Comparison of ENCODE assay signal across 1 cellular context in the genomic region with DNA sequence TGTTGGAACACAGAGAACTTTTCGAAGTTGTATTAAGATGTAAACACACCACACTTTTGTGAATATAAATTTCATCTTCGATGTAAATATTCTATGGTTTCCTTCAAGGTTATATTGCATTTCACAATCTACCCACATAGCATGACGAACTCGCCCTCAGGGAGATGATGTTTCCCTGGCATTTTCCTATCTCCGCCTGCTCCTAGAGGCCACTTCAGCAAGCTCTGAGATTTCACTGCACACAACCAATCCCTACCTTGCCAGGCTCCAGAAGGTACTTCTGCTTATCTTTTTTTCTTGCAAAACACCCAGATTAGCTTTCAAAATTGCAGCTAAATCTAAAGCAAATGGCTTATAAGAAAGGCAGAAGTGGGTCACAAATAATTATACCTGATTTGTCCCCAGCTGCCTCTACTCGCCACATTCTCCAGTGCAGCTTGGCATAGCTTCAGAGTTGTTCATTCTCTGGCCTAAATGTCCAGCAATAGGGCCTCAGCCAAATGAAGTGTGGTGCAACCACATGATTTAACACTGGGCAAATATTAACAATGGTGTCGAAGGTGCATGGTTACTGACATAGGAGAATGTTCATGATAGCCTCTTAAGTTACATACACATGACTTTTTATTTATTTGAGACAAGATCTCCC.
A peak's percentile ranks its signal among the peaks of the same experiment; 100 is the strongest.
TF ChIP-seq lines count a peak whose summit lies in the region.

No MANE protein-coding gene starts in this region.

TF ChIP-seq in liver, 16 proteins besides CTCF, POLR2A, EP300 and RAD21 (continued from another document):
- TF ChIP-seq, protein P1, sequence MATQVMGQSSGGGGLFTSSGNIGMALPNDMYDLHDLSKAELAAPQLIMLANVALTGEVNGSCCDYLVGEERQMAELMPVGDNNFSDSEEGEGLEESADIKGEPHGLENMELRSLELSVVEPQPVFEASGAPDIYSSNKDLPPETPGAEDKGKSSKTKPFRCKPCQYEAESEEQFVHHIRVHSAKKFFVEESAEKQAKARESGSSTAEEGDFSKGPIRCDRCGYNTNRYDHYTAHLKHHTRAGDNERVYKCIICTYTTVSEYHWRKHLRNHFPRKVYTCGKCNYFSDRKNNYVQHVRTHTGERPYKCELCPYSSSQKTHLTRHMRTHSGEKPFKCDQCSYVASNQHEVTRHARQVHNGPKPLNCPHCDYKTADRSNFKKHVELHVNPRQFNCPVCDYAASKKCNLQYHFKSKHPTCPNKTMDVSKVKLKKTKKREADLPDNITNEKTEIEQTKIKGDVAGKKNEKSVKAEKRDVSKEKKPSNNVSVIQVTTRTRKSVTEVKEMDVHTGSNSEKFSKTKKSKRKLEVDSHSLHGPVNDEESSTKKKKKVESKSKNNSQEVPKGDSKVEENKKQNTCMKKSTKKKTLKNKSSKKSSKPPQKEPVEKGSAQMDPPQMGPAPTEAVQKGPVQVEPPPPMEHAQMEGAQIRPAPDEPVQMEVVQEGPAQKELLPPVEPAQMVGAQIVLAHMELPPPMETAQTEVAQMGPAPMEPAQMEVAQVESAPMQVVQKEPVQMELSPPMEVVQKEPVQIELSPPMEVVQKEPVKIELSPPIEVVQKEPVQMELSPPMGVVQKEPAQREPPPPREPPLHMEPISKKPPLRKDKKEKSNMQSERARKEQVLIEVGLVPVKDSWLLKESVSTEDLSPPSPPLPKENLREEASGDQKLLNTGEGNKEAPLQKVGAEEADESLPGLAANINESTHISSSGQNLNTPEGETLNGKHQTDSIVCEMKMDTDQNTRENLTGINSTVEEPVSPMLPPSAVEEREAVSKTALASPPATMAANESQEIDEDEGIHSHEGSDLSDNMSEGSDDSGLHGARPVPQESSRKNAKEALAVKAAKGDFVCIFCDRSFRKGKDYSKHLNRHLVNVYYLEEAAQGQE (IDR thresholded peaks at IDR 0.05): no peak
- TF ChIP-seq FOXA2 (IDR thresholded peaks at IDR 0.05): no peak
- no peak for TF ChIP-seq JUND (IDR thresholded peaks at IDR 0.05)
- no peak for TF ChIP-seq NR2F2 (IDR thresholded peaks at IDR 0.05)
- TF ChIP-seq, protein P2, sequence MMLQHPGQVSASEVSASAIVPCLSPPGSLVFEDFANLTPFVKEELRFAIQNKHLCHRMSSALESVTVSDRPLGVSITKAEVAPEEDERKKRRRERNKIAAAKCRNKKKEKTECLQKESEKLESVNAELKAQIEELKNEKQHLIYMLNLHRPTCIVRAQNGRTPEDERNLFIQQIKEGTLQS (IDR thresholded peaks at IDR 0.05): no peak
- peak in 1 of 2 donors; percentile 36 for TF ChIP-seq RXRA (IDR thresholded peaks at IDR 0.05)
- TF ChIP-seq GABPA (IDR thresholded peaks at IDR 0.05 in 1 of 2, conservative IDR thresholded peaks at IDR 0.05 in 1 of 2): no peak
- TF ChIP-seq TAF1 (conservative IDR thresholded peaks at IDR 0.05): no peak
- TF ChIP-seq, protein P3, sequence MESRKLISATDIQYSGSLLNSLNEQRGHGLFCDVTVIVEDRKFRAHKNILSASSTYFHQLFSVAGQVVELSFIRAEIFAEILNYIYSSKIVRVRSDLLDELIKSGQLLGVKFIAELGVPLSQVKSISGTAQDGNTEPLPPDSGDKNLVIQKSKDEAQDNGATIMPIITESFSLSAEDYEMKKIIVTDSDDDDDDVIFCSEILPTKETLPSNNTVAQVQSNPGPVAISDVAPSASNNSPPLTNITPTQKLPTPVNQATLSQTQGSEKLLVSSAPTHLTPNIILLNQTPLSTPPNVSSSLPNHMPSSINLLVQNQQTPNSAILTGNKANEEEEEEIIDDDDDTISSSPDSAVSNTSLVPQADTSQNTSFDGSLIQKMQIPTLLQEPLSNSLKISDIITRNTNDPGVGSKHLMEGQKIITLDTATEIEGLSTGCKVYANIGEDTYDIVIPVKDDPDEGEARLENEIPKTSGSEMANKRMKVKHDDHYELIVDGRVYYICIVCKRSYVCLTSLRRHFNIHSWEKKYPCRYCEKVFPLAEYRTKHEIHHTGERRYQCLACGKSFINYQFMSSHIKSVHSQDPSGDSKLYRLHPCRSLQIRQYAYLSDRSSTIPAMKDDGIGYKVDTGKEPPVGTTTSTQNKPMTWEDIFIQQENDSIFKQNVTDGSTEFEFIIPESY (IDR thresholded peaks at IDR 0.05): no peak
